In genomic region chr1:34742667-34743270, GRCh38 we compare ENCODE assay signal across 8 cellular contexts. TPM values are rescaled to one million over a fixed set of nuclear protein-coding genes. Genes with fewer than 3 reads are reported as not detected.
A peak's percentile ranks its signal among the peaks of the same experiment; 100 is the strongest.
DNase-seq lines count a peak whose midpoint lies in the region; ATAC-seq and TF ChIP-seq lines count a peak whose summit lies in the region.

No MANE protein-coding gene starts in this region.

- no peaks in the 10 kb centered on the region for H3K9me3 ChIP-seq in CD4-positive, alpha-beta T cell (ENCODE audit: control insufficient read depth, low read length)
- H3K9me3 ChIP-seq in heart right ventricle: no peaks in the 10 kb centered on the region

- H3K9me3 Mint-ChIP-seq in CD4-positive, alpha-beta T cell: no peaks in the 10 kb centered on the region
- no peaks in the 10 kb centered on the region for H3K9me3 Mint-ChIP-seq in activated naive CD8-positive, alpha-beta T cell treated with anti-CD3 and anti-CD28 coated beads, Interleukin-2, amount 50 U/mL, for 24 hours

- no peak overlapping the region for H3K27ac Mint-ChIP-seq in CD4-positive, alpha-beta T cell
- H3K27ac Mint-ChIP-seq in activated naive CD8-positive, alpha-beta T cell treated with anti-CD3 and anti-CD28 coated beads, Interleukin-2, amount 50 U/mL, for 24 hours: no peak overlapping the region

- H3K27ac ChIP-seq in CD4-positive, alpha-beta T cell (ENCODE audit: low read depth, low read length): no peak overlapping the region
- no peak overlapping the region for H3K27ac ChIP-seq in heart right ventricle

- DNase-seq in CD4-positive, alpha-beta T cell: peak; percentile 40 to 81 (median 68)
- DNase-seq in NCI-H1092 treated with DMSO at 0.1 percent for 48 hours (lab: John Stamatoyannopoulos, UW) (peak; percentile 82), T-helper 1 cell (peak; percentile 43 to 67 (median 58)), heart right ventricle (peak; percentile 65 to 80), renal cortical epithelial cell (ENCODE audit: low read depth) (peak; percentile 26), GF-D8 (lab: John Stamatoyannopoulos, UW) (no peak)
- peak; percentile 89 for DNase-seq in activated naive CD8-positive, alpha-beta T cell treated with anti-CD3 and anti-CD28 coated beads, Interleukin-2, amount 50 U/mL, for 24 hours

- no peaks in the 10 kb centered on the region for H3K27me3 ChIP-seq in CD4-positive, alpha-beta T cell (ENCODE audit: control insufficient read depth, insufficient read depth, low read length)
- H3K27me3 ChIP-seq in heart right ventricle: peaks cover 0 to 42% (median 23%) of the 10 kb centered on the region in 7 donors

- no peak overlapping the region for H3K4me3 ChIP-seq in heart right ventricle

- 11 to 13% methylated on average over 16 of the region's 16 CpGs for WGBS in heart right ventricle, 2 donors

- CTCF ChIA-PET in CD4-positive, alpha-beta T cell (lab: Charles Lee): interaction anchor here (0.5 to 1.8 kb wide), 5 partner anchors 8 to 1110 kb away, joined by 3 to 11 read pairs (median 4); no protein-coding TSS in a partner anchor

- intact Hi-C loops in CD4-positive, alpha-beta T cell (cut with DNase I, micrococcal nuclease): loop anchor here (1.0 to 2.0 kb wide), 3 partner anchors 282 to 1110 kb away; no protein-coding TSS in a partner anchor
- intact Hi-C loops in heart right ventricle (cut with DNase I): loop anchor here (2.0 to 10.0 kb wide), 9 partner anchors 278 to 1110 kb away; no protein-coding TSS in a partner anchor

- peaks cover under 1% of the 10 kb centered on the region for H3K27me3 Mint-ChIP-seq in CD4-positive, alpha-beta T cell
- no peaks in the 10 kb centered on the region for H3K27me3 Mint-ChIP-seq in activated naive CD8-positive, alpha-beta T cell treated with anti-CD3 and anti-CD28 coated beads, Interleukin-2, amount 50 U/mL, for 24 hours

- peak; percentile 85 for TF ChIP-seq CTCF in CD4-positive, alpha-beta T cell (IDR thresholded peaks at IDR 0.05)
- peak; percentile 89 to 97 (median 95) for TF ChIP-seq CTCF in heart right ventricle (IDR thresholded peaks at IDR 0.05)

- peak; percentile 73 for ATAC-seq in CD4-positive, alpha-beta T cell (ENCODE audit: poor library complexity)
- ATAC-seq in GM21515 (IDR thresholded peaks at IDR 0.05; ENCODE audit: unreplicated experiment): peak; percentile 65
- ATAC-seq in activated naive CD8-positive, alpha-beta T cell treated with anti-CD3 and anti-CD28 coated beads, Interleukin-2, amount 50 U/mL, for 24 hours: peak; percentile 85
- ATAC-seq in heart right ventricle: peak; percentile 82 to 92 (median 88)

- POLR2A ChIA-PET in CD4-positive, alpha-beta T cell (lab: Charles Lee): interaction anchor here (0.6 kb wide), 1 partner anchor 77 kb away, joined by 4 read pairs; no protein-coding TSS in a partner anchor

- H3K4me1 ChIP-seq in heart right ventricle: peaks cover 0 to 4% (median 0%) of the 10 kb centered on the region in 9 donors

- no peak overlapping the region for H3K4me3 Mint-ChIP-seq in CD4-positive, alpha-beta T cell
- no peak overlapping the region for H3K4me3 Mint-ChIP-seq in activated naive CD8-positive, alpha-beta T cell treated with anti-CD3 and anti-CD28 coated beads, Interleukin-2, amount 50 U/mL, for 24 hours

- H3K4me1 Mint-ChIP-seq in CD4-positive, alpha-beta T cell (ENCODE audit: low read depth): no peaks in the 10 kb centered on the region
- no peaks in the 10 kb centered on the region for H3K4me1 Mint-ChIP-seq in activated naive CD8-positive, alpha-beta T cell treated with anti-CD3 and anti-CD28 coated beads, Interleukin-2, amount 50 U/mL, for 24 hours

- H3K36me3 ChIP-seq in heart right ventricle: no peaks in the 10 kb centered on the region

- H3K36me3 Mint-ChIP-seq in CD4-positive, alpha-beta T cell (ENCODE audit: low read depth): no peaks in the 10 kb centered on the region
- no peaks in the 10 kb centered on the region for H3K36me3 Mint-ChIP-seq in activated naive CD8-positive, alpha-beta T cell treated with anti-CD3 and anti-CD28 coated beads, Interleukin-2, amount 50 U/mL, for 24 hours (ENCODE audit: low read depth)

RNA-seq across cellular contexts. Expression of gene GJB5, which starts 12.1 kb away (rescaled TPM):
- not detected for total RNA-seq in CD4-positive, alpha-beta T cell
- total RNA-seq in heart right ventricle (not detected), renal cortical epithelial cell (0.20 and 1.0 TPM in 2 replicates)
- polyA plus RNA-seq in heart right ventricle: not detected

RNA-seq across cellular contexts. Expression of gene GJB4, which starts 16.8 kb away (rescaled TPM):
- not detected for total RNA-seq in CD4-positive, alpha-beta T cell
- total RNA-seq in heart right ventricle (not detected), renal cortical epithelial cell (9.0 and 15.5 TPM in 2 replicates)
- polyA plus RNA-seq in heart right ventricle: not detected

RNA-seq across cellular contexts. Expression of gene GJB3, which starts 38.2 kb away (rescaled TPM):
- total RNA-seq in CD4-positive, alpha-beta T cell: not detected
- total RNA-seq in heart right ventricle: not detected
- not detected for polyA plus RNA-seq in heart right ventricle
- 8.5 and 33.2 TPM in 2 replicates for total RNA-seq in renal cortical epithelial cell

RNA-seq across cellular contexts. Expression of gene GJA4, which starts 50.0 kb away (rescaled TPM):
- total RNA-seq in CD4-positive, alpha-beta T cell: not detected
- total RNA-seq in heart right ventricle (10 to 100 TPM in 9 of 10 donors, 1 to 10 TPM in 1; 9.0 to 37.8 (median 22.7) TPM), renal cortical epithelial cell (not detected in 2 replicates)
- polyA plus RNA-seq in heart right ventricle: 10 to 100 TPM; 20.3 to 50.1 TPM

Comparison
In these comparisons a context has a peak if more than half of its experiments do, and no peak if none do; other contexts are left out.
1. RNA of gene GJB4, which starts 16.8 kb away (total RNA-seq): 9.0 to 15.5 TPM in renal cortical epithelial cell; not detected in CD4-positive, alpha-beta T cell and not detected in heart right ventricle; every median in the first group is over 10 times any median in the second.
2. Peak in every context shown above with its lines, with median percentiles within 50 percentile points of each other: ATAC-seq.